14 cellular contexts compared by ENCODE assay signal in genomic region chr14:96264200-96264553, GRCh38. TPM values are rescaled to one million over a fixed set of nuclear protein-coding genes. Genes with fewer than 3 reads are reported as not detected.
A peak's percentile ranks its signal among the peaks of the same experiment; 100 is the strongest.
DNase-seq lines count a peak whose midpoint lies in the region; ATAC-seq and TF ChIP-seq lines count a peak whose summit lies in the region.
"Had no signal": no experiment of that assay in that cellular context is flagged by ENCODE, and none has a peak within 500 bp of the region (broad histone marks: within the 10 kb centered on the region; RNA-seq: fewer than 3 reads in every experiment).

No MANE protein-coding gene starts in this region.

- H3K27ac Mint-ChIP-seq in activated T-helper 17 cell treated with anti-CD3 and anti-CD28 coated beads, Interleukin-2, amount 50 U/mL, for 72 hours, result no peak overlapping the region
- no peak overlapping the region for H3K27ac Mint-ChIP-seq in activated naive CD8-positive, alpha-beta T cell treated with anti-CD3 and anti-CD28 coated beads for 36 hours
- H3K27ac Mint-ChIP-seq in stimulated activated effector memory CD8-positive, alpha-beta T cell treated with anti-CD3 and anti-CD28 coated beads, Interleukin-12 subunit alpha, Interleukin-12 subunit beta, amount 100 ng/mL, for 72 hours, result no peak overlapping the region
- no peak overlapping the region for H3K27ac Mint-ChIP-seq in CD4-positive, alpha-beta T cell
- H3K27ac Mint-ChIP-seq: CD8-positive, alpha-beta T cell; GM23338; IgD-negative memory B cell had no signal

- H2BK12ac ChIP-seq in neuronal stem cell (ENCODE audit: low read length), result no peak overlapping the region

- peak overlapping the region; percentile 43 for H3K27ac ChIP-seq in VCaP
- H3K27ac ChIP-seq in neuronal stem cell (replicated peaks; ENCODE audit: low read length), result no peak overlapping the region
- H3K27ac ChIP-seq in CD4-positive, alpha-beta T cell (ENCODE audit: low read depth, low read length), result no peak overlapping the region

- no peak overlapping the region for H3K4me3 Mint-ChIP-seq in activated T-helper 17 cell treated with anti-CD3 and anti-CD28 coated beads, Interleukin-2, amount 50 U/mL, for 72 hours
- no peak overlapping the region for H3K4me3 Mint-ChIP-seq in activated naive CD8-positive, alpha-beta T cell treated with anti-CD3 and anti-CD28 coated beads for 36 hours
- H3K4me3 Mint-ChIP-seq in stimulated activated effector memory CD8-positive, alpha-beta T cell treated with anti-CD3 and anti-CD28 coated beads, Interleukin-12 subunit alpha, Interleukin-12 subunit beta, amount 100 ng/mL, for 72 hours, result no peak overlapping the region
- no peak overlapping the region for H3K4me3 Mint-ChIP-seq in CD4-positive, alpha-beta T cell
- H3K4me3 Mint-ChIP-seq: CD14-positive monocyte; CD8-positive, alpha-beta T cell; GM23338; IgD-negative memory B cell had no signal

- H4K91ac ChIP-seq in neuronal stem cell (ENCODE audit: low read depth, low read length, poor library complexity), result no peak overlapping the region

- ATAC-seq in activated T-helper 17 cell treated with anti-CD3 and anti-CD28 coated beads, Interleukin-2, amount 50 U/mL, for 72 hours (replicated peaks), result no peak
- no peak for ATAC-seq in stimulated activated effector memory CD8-positive, alpha-beta T cell treated with anti-CD3 and anti-CD28 coated beads, Interleukin-12 subunit alpha, Interleukin-12 subunit beta, amount 100 ng/mL, for 72 hours
- no peak for ATAC-seq in CD4-positive, alpha-beta T cell (ENCODE audit: poor library complexity)
- ATAC-seq: CD8-positive, alpha-beta T cell had no signal

- no peak overlapping the region for H2AFZ ChIP-seq in neuronal stem cell (ENCODE audit: low read length)
- H2AFZ ChIP-seq: GM23338 had no signal

- intact Hi-C loops in CD4-positive, alpha-beta T cell (cut with DNase I, micrococcal nuclease), result no loop called here

- no peak overlapping the region for H2AK5ac ChIP-seq in neuronal stem cell (ENCODE audit: low read depth, low read length)

- no peak overlapping the region for H3K4me2 ChIP-seq in neuronal stem cell (ENCODE audit: insufficient read depth, low read length, poor library complexity, severe bottlenecking)
- H3K4me2 ChIP-seq: GM23338 had no signal

- no peak overlapping the region for H2BK120ac ChIP-seq in neuronal stem cell (ENCODE audit: low read depth, low read length)

- WGBS in neuronal stem cell (ENCODE audit: extremely low coverage in 2 of 2, insufficient read length in 2 of 2, insufficient replicate concordance in 1 of 2), 2 donors, result no CpG with 5 or more reads among the region's 14 CpGs

- peaks cover 18% of the 10 kb centered on the region for H3K27me3 Mint-ChIP-seq in activated T-helper 17 cell treated with anti-CD3 and anti-CD28 coated beads, Interleukin-2, amount 50 U/mL, for 72 hours
- H3K27me3 Mint-ChIP-seq in activated naive CD8-positive, alpha-beta T cell treated with anti-CD3 and anti-CD28 coated beads for 36 hours, result peaks cover 16% of the 10 kb centered on the region
- H3K27me3 Mint-ChIP-seq in CD4-positive, alpha-beta T cell, result peaks cover 17% of the 10 kb centered on the region

- CTCF ChIA-PET in CD4-positive, alpha-beta T cell (lab: Charles Lee), result no interaction called here

- no peaks in the 10 kb centered on the region for H3K27me3 ChIP-seq in neuronal stem cell (ENCODE audit: control insufficient read depth in 3 of 3, insufficient read depth in 3 of 3, low read depth in 1 of 3, low read length in 3 of 3)
- H3K27me3 ChIP-seq in CD4-positive, alpha-beta T cell (ENCODE audit: control insufficient read depth, insufficient read depth, low read length), result no peaks in the 10 kb centered on the region

- H3K4me1 Mint-ChIP-seq in activated T-helper 17 cell treated with anti-CD3 and anti-CD28 coated beads, Interleukin-2, amount 50 U/mL, for 72 hours, result no peaks in the 10 kb centered on the region
- no peaks in the 10 kb centered on the region for H3K4me1 Mint-ChIP-seq in activated naive CD8-positive, alpha-beta T cell treated with anti-CD3 and anti-CD28 coated beads for 36 hours
- H3K4me1 Mint-ChIP-seq in stimulated activated effector memory CD8-positive, alpha-beta T cell treated with anti-CD3 and anti-CD28 coated beads, Interleukin-12 subunit alpha, Interleukin-12 subunit beta, amount 100 ng/mL, for 72 hours, result no peaks in the 10 kb centered on the region
- H3K4me1 Mint-ChIP-seq in CD4-positive, alpha-beta T cell (ENCODE audit: low read depth), result no peaks in the 10 kb centered on the region
- H3K4me1 Mint-ChIP-seq: CD14-positive monocyte, GM23338, IgD-negative memory B cell had no signal

- peaks cover 0 to 5% of the 10 kb centered on the region in 2 donors for H3K4me1 ChIP-seq in neuronal stem cell (ENCODE audit: control insufficient read depth in 2 of 2, insufficient read depth in 1 of 2, low read depth in 1 of 2, low read length in 2 of 2)

- H4K8ac ChIP-seq in neuronal stem cell (ENCODE audit: low read depth, low read length), result no peak overlapping the region

- no peak overlapping the region for H3K14ac ChIP-seq in neuronal stem cell (ENCODE audit: low read length)

- H3K36me3 ChIP-seq in neuronal stem cell (replicated peaks in 1 of 2; ENCODE audit: control insufficient read depth in 2 of 2, insufficient read depth in 2 of 2, low read length in 2 of 2), result no peaks in the 10 kb centered on the region

- H3K36me3 Mint-ChIP-seq in activated T-helper 17 cell treated with anti-CD3 and anti-CD28 coated beads, Interleukin-2, amount 50 U/mL, for 72 hours (ENCODE audit: low read depth), result no peaks in the 10 kb centered on the region
- no peaks in the 10 kb centered on the region for H3K36me3 Mint-ChIP-seq in activated naive CD8-positive, alpha-beta T cell treated with anti-CD3 and anti-CD28 coated beads for 36 hours
- no peaks in the 10 kb centered on the region for H3K36me3 Mint-ChIP-seq in stimulated activated effector memory CD8-positive, alpha-beta T cell treated with anti-CD3 and anti-CD28 coated beads, Interleukin-12 subunit alpha, Interleukin-12 subunit beta, amount 100 ng/mL, for 72 hours
- H3K36me3 Mint-ChIP-seq in CD4-positive, alpha-beta T cell (ENCODE audit: low read depth), result no peaks in the 10 kb centered on the region
- H3K36me3 Mint-ChIP-seq: CD14-positive monocyte; CD8-positive, alpha-beta T cell had no signal

- peak; percentile 38 for DNase-seq in islet precursor cell
- no peak for DNase-seq in neuronal stem cell (ENCODE audit: low spot score)
- DNase-seq in activated naive CD8-positive, alpha-beta T cell treated with anti-CD3 and anti-CD28 coated beads for 36 hours, result no peak
- DNase-seq in stimulated activated effector memory CD8-positive, alpha-beta T cell treated with anti-CD3 and anti-CD28 coated beads, Interleukin-12 subunit alpha, Interleukin-12 subunit beta, amount 100 ng/mL, for 72 hours (ENCODE audit: low spot score in 2 of 2), result no peak
- DNase-seq in CD4-positive, alpha-beta T cell, result no peak
- DNase-seq: AML-193; Calu3; CD8-positive, alpha-beta T cell; GF-D8 had no signal

- H3K79me1 ChIP-seq in neuronal stem cell (ENCODE audit: low read depth, low read length), result no peaks in the 10 kb centered on the region

- H3K4me3 ChIP-seq in neuronal stem cell (ENCODE audit: low read length in 2 of 2), result no peak overlapping the region
- H3K4me3 ChIP-seq: GM23338 had no signal

- no peak for TF ChIP-seq CTCF in VCaP (conservative IDR thresholded peaks at IDR 0.05)
- no peak for TF ChIP-seq CTCF in CD4-positive, alpha-beta T cell (IDR thresholded peaks at IDR 0.05)

- H3K9me3 ChIP-seq in neuronal stem cell (replicated peaks in 1 of 2; ENCODE audit: control insufficient read depth in 2 of 2, insufficient read depth in 1 of 2, low read depth in 1 of 2, low read length in 2 of 2), result peaks cover 0 to 3% of the 10 kb centered on the region in 2 donors
- no peaks in the 10 kb centered on the region for H3K9me3 ChIP-seq in CD4-positive, alpha-beta T cell (ENCODE audit: control insufficient read depth, low read length)

- POLR2A ChIA-PET in CD4-positive, alpha-beta T cell (lab: Charles Lee), result no interaction called here

- H3K18ac ChIP-seq in neuronal stem cell (ENCODE audit: low read length), result peak overlapping the region; percentile 21

- H2BK15ac ChIP-seq in neuronal stem cell (ENCODE audit: low read length), result no peak overlapping the region

- H2BK5ac ChIP-seq in neuronal stem cell (ENCODE audit: low read length), result no peak overlapping the region

- peak overlapping the region; percentile 44 for H3K9ac ChIP-seq in neuronal stem cell (ENCODE audit: low read depth, low read length, poor library complexity)

- no peak overlapping the region for H3K4ac ChIP-seq in neuronal stem cell (ENCODE audit: low read length)

- no peak overlapping the region for H3K23ac ChIP-seq in neuronal stem cell (ENCODE audit: low read depth, low read length, poor library complexity)

- no peaks in the 10 kb centered on the region for H3K9me3 Mint-ChIP-seq in activated T-helper 17 cell treated with anti-CD3 and anti-CD28 coated beads, Interleukin-2, amount 50 U/mL, for 72 hours
- H3K9me3 Mint-ChIP-seq in activated naive CD8-positive, alpha-beta T cell treated with anti-CD3 and anti-CD28 coated beads for 36 hours, result no peaks in the 10 kb centered on the region
- no peaks in the 10 kb centered on the region for H3K9me3 Mint-ChIP-seq in stimulated activated effector memory CD8-positive, alpha-beta T cell treated with anti-CD3 and anti-CD28 coated beads, Interleukin-12 subunit alpha, Interleukin-12 subunit beta, amount 100 ng/mL, for 72 hours
- no peaks in the 10 kb centered on the region for H3K9me3 Mint-ChIP-seq in CD4-positive, alpha-beta T cell
- H3K9me3 Mint-ChIP-seq: CD8-positive, alpha-beta T cell; GM23338 had no signal

RNA-seq across cellular contexts. Expression of gene BDKRB1, which starts 8.2 kb away (rescaled TPM):
- 0.06 TPM for polyA plus RNA-seq in neuronal stem cell (2013, experiment 1 of 2)
- 0.10 TPM for polyA plus RNA-seq in neuronal stem cell (2013, experiment 2 of 2)
- not detected for total RNA-seq in activated T-helper 17 cell treated with anti-CD3 and anti-CD28 coated beads, Interleukin-2, amount 50 U/mL, for 72 hours
- not detected for total RNA-seq in activated naive CD8-positive, alpha-beta T cell treated with anti-CD3 and anti-CD28 coated beads for 36 hours
- not detected for total RNA-seq in CD4-positive, alpha-beta T cell
- total RNA-seq: Calu3; CD8-positive, alpha-beta T cell; GM23338 had no signal
- polyA plus RNA-seq: CD14-positive monocyte, GM23338, IgD-negative memory B cell had no signal

RNA-seq across cellular contexts. Expression of gene BDKRB2, which starts 59.5 kb away (rescaled TPM):
- polyA plus RNA-seq in neuronal stem cell (2013, experiment 1 of 2), result 0.32 TPM
- polyA plus RNA-seq in neuronal stem cell (2013, experiment 2 of 2), result 0.32 TPM
- total RNA-seq in activated T-helper 17 cell treated with anti-CD3 and anti-CD28 coated beads, Interleukin-2, amount 50 U/mL, for 72 hours, result not detected
- total RNA-seq in activated naive CD8-positive, alpha-beta T cell treated with anti-CD3 and anti-CD28 coated beads for 36 hours, result not detected
- total RNA-seq in CD4-positive, alpha-beta T cell, result not detected
- total RNA-seq: CD8-positive, alpha-beta T cell had no signal
- polyA plus RNA-seq: CD14-positive monocyte, IgD-negative memory B cell had no signal
